1 cellular context compared by ENCODE assay signal in genomic region chr14:51147183-51147582, GRCh38.
A peak's percentile ranks its signal among the peaks of the same experiment; 100 is the strongest.
TF ChIP-seq lines count a peak whose summit lies in the region.

No MANE protein-coding gene starts in this region.

TF ChIP-seq in H1, 55 proteins besides CTCF, POLR2A, EP300 and RAD21:
- no peak for TF ChIP-seq TAF1 (IDR thresholded peaks at IDR 0.05; ENCODE audit: low read depth, low read length)
- TF ChIP-seq CEBPB (IDR thresholded peaks at IDR 0.05; ENCODE audit: low read depth, low read length), result peak; percentile 11; the same call in 1 of the 2 replicates
